ENCODE assay signal across 9 cellular contexts in genomic region chr4:163048447-163048846, GRCh38.
A peak's percentile ranks its signal among the peaks of the same experiment; 100 is the strongest.
DNase-seq lines count a peak whose midpoint lies in the region; ATAC-seq and TF ChIP-seq lines count a peak whose summit lies in the region.
"Had no signal": no experiment of that assay in that cellular context is flagged by ENCODE, and none has a peak within 500 bp of the region (broad histone marks: within the 10 kb centered on the region; RNA-seq: fewer than 3 reads in every experiment).

No MANE protein-coding gene starts in this region.

- POLR2A ChIA-PET in A673 (lab: Charles Lee; ENCODE audit: low non-redundant PET), result no interaction called here

- in situ Hi-C loops in brain microvascular endothelial cell (cut with HindIII; ENCODE audit: low pct_ligation_motif_present, low sequenced_read_pairs), result no loop called here

- no peaks in the 10 kb centered on the region for H4K20me1 ChIP-seq in Loucy (ENCODE audit: insufficient read depth, low read length, poor library complexity, severe bottlenecking)

- BruUV-seq in A673 (replicated peaks; lab: Mats Ljungman, UMichigan), result no TSS peak

- DNase-seq in A673 (ENCODE audit: low spot score), result peak; percentile 72
- DNase-seq in GM12865 (ENCODE audit: low read depth), result peak; percentile 47
- no peak for DNase-seq in HFF-Myc (ENCODE audit: extremely low read depth, low read depth)
- DNase-seq in brain microvascular endothelial cell, result peak; percentile 42
- DNase-seq in mucosa of descending colon, result peak in 1 of 3 donors; percentile 27
- no peak for DNase-seq in activated T-cell treated with anti-CD3 and anti-CD28 coated beads for 4 hours
- DNase-seq in stimulated activated CD4-positive, alpha-beta T cell treated with anti-CD3 and anti-CD28 coated beads, Interleukin-12 subunit alpha, Interleukin-12 subunit beta, amount 100 ng/mL, for 4 hours, result no peak

- H3K27me3 ChIP-seq in A673 (replicated peaks; ENCODE audit: insufficient read depth, low read depth, low read length, poor library complexity) (no peaks in the 10 kb centered on the region), Loucy (ENCODE audit: insufficient read depth, low read length, poor library complexity, severe bottlenecking) (no peaks in the 10 kb centered on the region), brain microvascular endothelial cell (replicated peaks) (no peaks in the 10 kb centered on the region)
- H3K27me3 ChIP-seq: upper lobe of left lung had no signal

- TF ChIP-seq CTCF in A673 (conservative IDR thresholded peaks at IDR 0.05; ENCODE audit: low read depth, low read length), result peak; percentile 65
- TF ChIP-seq CTCF in GM12865 (IDR thresholded peaks at IDR 0.05; ENCODE audit: insufficient read depth, low read depth, low read length, missing control alignments), result peak; percentile 52
- TF ChIP-seq CTCF in HFF-Myc (IDR thresholded peaks at IDR 0.05; ENCODE audit: low read depth, low read length, missing control alignments), result peak; percentile 32
- TF ChIP-seq CTCF in Loucy (conservative IDR thresholded peaks at IDR 0.05; ENCODE audit: low read length), result peak; percentile 71
- TF ChIP-seq CTCF in brain microvascular endothelial cell (IDR thresholded peaks at IDR 0.05; ENCODE audit: low read depth, low read length, missing control alignments), result peak; percentile 67
- TF ChIP-seq CTCF in mucosa of descending colon (IDR thresholded peaks at IDR 0.05), result no peak

- intact Hi-C loops in A673 (cut with micrococcal nuclease; ENCODE audit: unreplicated experiment), result loop anchor here (1.0 to 5.0 kb wide), 2 partner anchors 284 to 499 kb away; partner anchors contain the start of gene NPY1R
- intact Hi-C loops in mucosa of descending colon (cut with DNase I, micrococcal nuclease), result loop anchor here in 1 of 2 donors (10.0 kb wide), 1 partner anchor 286 kb away; the partner anchor contains the start of gene NPY1R

- H3K79me2 ChIP-seq in Loucy (ENCODE audit: insufficient read depth, low read length), result no peaks in the 10 kb centered on the region

- no peak overlapping the region for H3K9ac ChIP-seq in Loucy (ENCODE audit: low read depth, low read length, poor library complexity, severe bottlenecking)

- H3K36me3 ChIP-seq in A673 (ENCODE audit: insufficient read depth, low read length, poor library complexity, severe bottlenecking), result no peaks in the 10 kb centered on the region
- H3K36me3 ChIP-seq in Loucy (ENCODE audit: insufficient read depth, low read length), result no peaks in the 10 kb centered on the region
- no peaks in the 10 kb centered on the region for H3K36me3 ChIP-seq in brain microvascular endothelial cell (replicated peaks)
- H3K36me3 ChIP-seq in mucosa of descending colon (ENCODE audit: low read depth), result no peaks in the 10 kb centered on the region
- H3K36me3 ChIP-seq: upper lobe of left lung had no signal

- no peak overlapping the region for H3K4me3 ChIP-seq in A673 (ENCODE audit: low read depth, low read length, poor library complexity, severe bottlenecking)
- H3K4me3 ChIP-seq in GM12865 (ENCODE audit: low read depth, low read length), result no peak overlapping the region
- no peak overlapping the region for H3K4me3 ChIP-seq in HFF-Myc (replicated peaks; ENCODE audit: low read depth, low read length)
- no peak overlapping the region for H3K4me3 ChIP-seq in Loucy (ENCODE audit: low read length, poor library complexity, severe bottlenecking)
- H3K4me3 ChIP-seq in brain microvascular endothelial cell (ENCODE audit: low read depth, low read length), result no peak overlapping the region
- H3K4me3 ChIP-seq in mucosa of descending colon, result no peak overlapping the region
- H3K4me3 ChIP-seq: upper lobe of left lung had no signal

- no peak overlapping the region for H3K4me2 ChIP-seq in Loucy (ENCODE audit: low read depth, low read length, poor library complexity, severe bottlenecking)

- H3K9me3 ChIP-seq in A673 (ENCODE audit: low read depth, low read length, poor library complexity, severe bottlenecking) (no peaks in the 10 kb centered on the region), Loucy (ENCODE audit: insufficient read depth, low read depth, low read length) (no peaks in the 10 kb centered on the region), mucosa of descending colon (no peaks in the 10 kb centered on the region)
- H3K9me3 ChIP-seq: upper lobe of left lung had no signal

- no peak overlapping the region for H3K27ac ChIP-seq in A673 (ENCODE audit: low read depth, low read length, poor library complexity, severe bottlenecking)
- no peak overlapping the region for H3K27ac ChIP-seq in brain microvascular endothelial cell
- H3K27ac ChIP-seq: upper lobe of left lung had no signal

- H3K9me2 ChIP-seq in Loucy (replicated peaks; ENCODE audit: low read depth, low read length), result no peaks in the 10 kb centered on the region

- no peaks in the 10 kb centered on the region for H3K4me1 ChIP-seq in A673 (ENCODE audit: insufficient read depth, low read length, poor library complexity, severe bottlenecking)
- no peaks in the 10 kb centered on the region for H3K4me1 ChIP-seq in Loucy (ENCODE audit: insufficient read depth, low read length, poor library complexity, severe bottlenecking)
- no peaks in the 10 kb centered on the region for H3K4me1 ChIP-seq in mucosa of descending colon (ENCODE audit: low read depth)
- H3K4me1 ChIP-seq: upper lobe of left lung had no signal

- H3F3A ChIP-seq in Loucy (ENCODE audit: low read depth), result no peaks in the 10 kb centered on the region

- CTCF ChIA-PET in A673 (lab: Charles Lee), result interaction anchor here (0.6 kb wide), 1 partner anchor 284 kb away, joined by 3 read pairs; the partner anchor contains the start of gene NPY1R

- H2AFZ ChIP-seq in Loucy (ENCODE audit: low read length), result no peak overlapping the region

- ATAC-seq in mucosa of descending colon, result peak; percentile 55

Comparison
In these comparisons a context has a peak if more than half of its experiments do, and no peak if none do; other contexts are left out.
1. DNase-seq: peak in A673 (single experiment), GM12865 (single experiment) and brain microvascular endothelial cell (single experiment); none in HFF-Myc (single experiment), activated T-cell treated with anti-CD3 and anti-CD28 coated beads for 4 hours (single experiment) and stimulated activated CD4-positive, alpha-beta T cell treated with anti-CD3 and anti-CD28 coated beads, Interleukin-12 subunit alpha, Interleukin-12 subunit beta, amount 100 ng/mL, for 4 hours (single experiment).